8 cellular contexts compared by ENCODE assay signal in the genomic region with DNA sequence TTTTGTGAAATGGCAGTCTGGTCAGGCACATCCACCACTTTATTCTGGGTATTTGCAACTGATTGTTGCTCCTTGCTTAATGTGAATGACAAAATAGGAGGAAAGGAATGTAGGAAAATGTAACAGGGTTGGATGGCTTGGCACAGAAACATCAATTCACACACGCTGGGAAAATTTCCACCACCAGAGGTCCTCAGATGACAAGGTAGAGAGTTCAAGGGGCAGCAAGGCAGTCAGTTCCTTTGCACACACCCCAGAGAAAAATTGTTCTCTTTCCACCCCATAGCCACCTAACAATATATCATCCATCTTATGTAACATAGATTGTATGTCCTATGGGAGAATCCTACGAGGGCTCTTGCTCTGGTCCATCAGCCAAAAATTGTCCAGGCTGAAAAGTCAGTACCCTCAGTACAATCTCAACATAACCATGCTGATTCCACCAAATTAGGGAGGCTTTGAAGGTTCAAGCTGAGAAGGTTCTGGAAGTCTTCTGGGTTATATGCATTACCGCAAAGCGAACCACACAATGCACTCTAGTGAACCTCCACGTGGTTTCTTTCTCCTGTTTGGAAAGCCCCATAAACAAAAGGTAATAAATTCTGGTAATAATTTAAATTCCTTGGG. TPM values are rescaled to one million over a fixed set of nuclear protein-coding genes. Genes with fewer than 3 reads are reported as not detected.
DNase-seq lines count a peak whose midpoint lies in the region; ATAC-seq lines count a peak whose summit lies in the region.

No MANE protein-coding gene starts in this region.

- H3K9me3 ChIP-seq in CD4-positive, CD25-positive, alpha-beta regulatory T cell (ENCODE audit: control insufficient read depth in 2 of 2, low read length in 2 of 2): no peaks in the 10 kb centered on the region

- no peaks in the 10 kb centered on the region for H3K4me1 ChIP-seq in CD4-positive, CD25-positive, alpha-beta regulatory T cell (ENCODE audit: control insufficient read depth, insufficient read depth, low read length, poor library complexity, severe bottlenecking)

- H3K27ac ChIP-seq in CD4-positive, CD25-positive, alpha-beta regulatory T cell (ENCODE audit: insufficient read depth, low read length, poor library complexity, severe bottlenecking): no peak overlapping the region
- H3K27ac ChIP-seq in layer of hippocampus (ENCODE audit: low read depth, low read length): peak overlapping the region; percentile 64

- H3K4me3 ChIP-seq in CD4-positive, CD25-positive, alpha-beta regulatory T cell (ENCODE audit: low read depth, low read length): no peak overlapping the region

- no peaks in the 10 kb centered on the region for H3K4me1 Mint-ChIP-seq in CD4-positive, CD25-positive, alpha-beta regulatory T cell
- H3K4me1 Mint-ChIP-seq in stimulated activated memory B cell treated with anti-CD40 and anti-IgM and Interleukin-4, amounts not matched to agents 10 μg/mL and 1 μg/mL and 100 μg/mL, for 72 hours: peaks cover 6% of the 10 kb centered on the region

- H3K9me3 Mint-ChIP-seq in CD4-positive, CD25-positive, alpha-beta regulatory T cell: peaks cover 0 to 1% (median 0%) of the 10 kb centered on the region in 7 donors
- no peaks in the 10 kb centered on the region for H3K9me3 Mint-ChIP-seq in stimulated activated memory B cell treated with anti-CD40 and anti-IgM and Interleukin-4, amounts not matched to agents 10 μg/mL and 1 μg/mL and 100 μg/mL, for 72 hours

- no peaks in the 10 kb centered on the region for H3K36me3 ChIP-seq in CD4-positive, CD25-positive, alpha-beta regulatory T cell (ENCODE audit: control insufficient read depth, insufficient read depth, low read length)

- no peak overlapping the region for H3K27ac Mint-ChIP-seq in CD4-positive, CD25-positive, alpha-beta regulatory T cell
- H3K27ac Mint-ChIP-seq in stimulated activated memory B cell treated with anti-CD40 and anti-IgM and Interleukin-4, amounts not matched to agents 10 μg/mL and 1 μg/mL and 100 μg/mL, for 72 hours: no peak overlapping the region

- ATAC-seq in CD4-positive, CD25-positive, alpha-beta regulatory T cell (ENCODE audit: low read depth in 2 of 2): no peak
- ATAC-seq in GM19397 (IDR thresholded peaks at IDR 0.05; ENCODE audit: unreplicated experiment): peak; percentile 65
- ATAC-seq in stimulated activated memory B cell treated with anti-CD40 and anti-IgM and Interleukin-4, amounts not matched to agents 10 μg/mL and 1 μg/mL and 100 μg/mL, for 72 hours: no peak

- peaks cover 16% of the 10 kb centered on the region for H3K27me3 Mint-ChIP-seq in CD4-positive, CD25-positive, alpha-beta regulatory T cell
- H3K27me3 Mint-ChIP-seq in stimulated activated memory B cell treated with anti-CD40 and anti-IgM and Interleukin-4, amounts not matched to agents 10 μg/mL and 1 μg/mL and 100 μg/mL, for 72 hours: peaks cover 11% of the 10 kb centered on the region

- H3K36me3 Mint-ChIP-seq in CD4-positive, CD25-positive, alpha-beta regulatory T cell: no peaks in the 10 kb centered on the region
- no peaks in the 10 kb centered on the region for H3K36me3 Mint-ChIP-seq in stimulated activated memory B cell treated with anti-CD40 and anti-IgM and Interleukin-4, amounts not matched to agents 10 μg/mL and 1 μg/mL and 100 μg/mL, for 72 hours

- DNase-seq in CD4-positive, CD25-positive, alpha-beta regulatory T cell: peak; percentile 9 to 27 (median 23)
- peak; percentile 63 for DNase-seq in NCI-H1694 (lab: John Stamatoyannopoulos, UW)
- peak; percentile 54 for DNase-seq in T1000 (lab: John Stamatoyannopoulos, UW)
- DNase-seq in brain pericyte (ENCODE audit: low read depth, low spot score): peak; percentile 11
- DNase-seq in stimulated activated CD4-positive, alpha-beta T cell treated with anti-CD3 and anti-CD28 coated beads, Interleukin-4, amount 100 ng/mL, for 24 hours: peak; percentile 66

- H3K27me3 ChIP-seq in CD4-positive, CD25-positive, alpha-beta regulatory T cell (ENCODE audit: control insufficient read depth, insufficient read depth, low read length): no peaks in the 10 kb centered on the region
- H3K27me3 ChIP-seq in layer of hippocampus (ENCODE audit: control insufficient read depth, insufficient read depth, low read length): no peaks in the 10 kb centered on the region

- H3K4me3 Mint-ChIP-seq in CD4-positive, CD25-positive, alpha-beta regulatory T cell: no peak overlapping the region
- H3K4me3 Mint-ChIP-seq in stimulated activated memory B cell treated with anti-CD40 and anti-IgM and Interleukin-4, amounts not matched to agents 10 μg/mL and 1 μg/mL and 100 μg/mL, for 72 hours: no peak overlapping the region

RNA-seq across cellular contexts. Expression of a gene that starts 42.1 kb away (rescaled TPM):
- total RNA-seq in CD4-positive, CD25-positive, alpha-beta regulatory T cell: not detected
- not detected for polyA plus RNA-seq in CD4-positive, CD25-positive, alpha-beta regulatory T cell

Comparison
In these comparisons a context has a peak if more than half of its experiments do, and no peak if none do; other contexts are left out.
1. DNase-seq: peak in every context shown above with its lines; median percentile 66 in stimulated activated CD4-positive, alpha-beta T cell treated with anti-CD3 and anti-CD28 coated beads, Interleukin-4, amount 100 ng/mL, for 24 hours; 63 in NCI-H1694; 54 in T1000; 23 in CD4-positive, CD25-positive, alpha-beta regulatory T cell; 11 in brain pericyte.